Comparison of ENCODE assay signal across 8 cellular contexts in the genomic region with DNA sequence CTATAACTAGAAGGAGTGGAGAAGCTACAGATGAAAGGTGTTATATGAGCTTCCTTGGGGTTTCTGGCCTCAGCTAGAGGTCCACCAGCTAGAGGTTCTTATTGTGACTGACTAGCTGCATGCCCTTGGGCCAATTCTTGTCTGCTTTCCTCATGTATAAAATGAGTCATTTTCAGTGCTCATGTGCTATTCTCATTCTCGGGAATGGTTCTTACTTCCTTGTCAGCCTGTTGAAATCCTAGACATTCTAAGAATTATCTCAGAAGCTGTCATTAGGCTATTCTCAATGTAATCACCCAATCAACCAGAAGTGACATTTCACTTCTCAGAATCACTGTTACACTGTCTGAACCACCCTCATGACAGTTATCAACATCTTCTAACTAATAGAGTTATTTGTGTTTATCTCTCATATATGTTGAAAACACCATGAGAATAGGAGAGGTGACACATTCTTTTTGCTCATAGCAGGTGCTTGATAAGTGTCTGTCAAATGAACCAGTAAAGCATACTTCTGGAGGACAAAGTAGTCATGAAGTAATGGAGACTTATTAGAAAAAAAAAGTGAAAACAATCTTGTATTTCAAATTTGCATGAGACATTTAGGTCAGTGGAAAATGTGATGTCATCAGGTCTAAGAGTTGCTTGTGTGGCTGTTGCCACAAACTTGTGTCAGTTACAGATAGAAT.
DNase-seq lines count a peak whose midpoint lies in the region; ATAC-seq and TF ChIP-seq lines count a peak whose summit lies in the region.

No MANE protein-coding gene starts in this region.

- no peaks in the 10 kb centered on the region for H3K9me3 ChIP-seq in lower lobe of right lung

- peaks cover 18% of the 10 kb centered on the region for H3K4me1 ChIP-seq in lower lobe of right lung

- no peaks in the 10 kb centered on the region for H3K27me3 ChIP-seq in lower lobe of right lung (ENCODE audit: low read depth)

- no peak overlapping the region for H3K27ac Mint-ChIP-seq in activated T-helper 17 cell treated with anti-CD3 and anti-CD28 coated beads, Interleukin-2, amount 50 U/mL, for 72 hours

- no peak for TF ChIP-seq CTCF in lower lobe of right lung (IDR thresholded peaks at IDR 0.05)

- DNase-seq in GF-D8 (lab: John Stamatoyannopoulos, UW) (peak; percentile 5), lower lobe of right lung (no peak), 8988T (no peak), GOT3 (lab: John Stamatoyannopoulos, UW) (no peak), NCI-H82 (lab: John Stamatoyannopoulos, UW) (no peak)

- H3K27ac ChIP-seq in lower lobe of right lung, result peak overlapping the region; percentile 66

- no peak overlapping the region for H3K4me3 ChIP-seq in lower lobe of right lung

- intact Hi-C loops in lower lobe of right lung (cut with DNase I), result no loop called here

- H3K4me3 Mint-ChIP-seq in activated T-helper 17 cell treated with anti-CD3 and anti-CD28 coated beads, Interleukin-2, amount 50 U/mL, for 72 hours, result no peak overlapping the region

- no peaks in the 10 kb centered on the region for H3K9me3 Mint-ChIP-seq in activated T-helper 17 cell treated with anti-CD3 and anti-CD28 coated beads, Interleukin-2, amount 50 U/mL, for 72 hours

- no peaks in the 10 kb centered on the region for H3K36me3 ChIP-seq in lower lobe of right lung

- H3K27me3 Mint-ChIP-seq in activated T-helper 17 cell treated with anti-CD3 and anti-CD28 coated beads, Interleukin-2, amount 50 U/mL, for 72 hours, result no peaks in the 10 kb centered on the region

- peak; percentile 71 for ATAC-seq in GM19463 (IDR thresholded peaks at IDR 0.05; ENCODE audit: unreplicated experiment)
- ATAC-seq in HG03439 (IDR thresholded peaks at IDR 0.05; ENCODE audit: unreplicated experiment), result peak; percentile 81
- ATAC-seq in activated T-helper 17 cell treated with anti-CD3 and anti-CD28 coated beads, Interleukin-2, amount 50 U/mL, for 72 hours (replicated peaks), result peak; percentile 91
- peak; percentile 76 to 78 for ATAC-seq in lower lobe of right lung

- H3K4me1 Mint-ChIP-seq in activated T-helper 17 cell treated with anti-CD3 and anti-CD28 coated beads, Interleukin-2, amount 50 U/mL, for 72 hours, result peaks cover 7% of the 10 kb centered on the region

- no peaks in the 10 kb centered on the region for H3K36me3 Mint-ChIP-seq in activated T-helper 17 cell treated with anti-CD3 and anti-CD28 coated beads, Interleukin-2, amount 50 U/mL, for 72 hours (ENCODE audit: low read depth)
